Comparison of ENCODE assay signal across 10 cellular contexts in genomic region chr5:119332978-119333401, GRCh38. TPM values are rescaled to one million over a fixed set of nuclear protein-coding genes. Genes with fewer than 3 reads are reported as not detected.
DNase-seq lines count a peak whose midpoint lies in the region; ATAC-seq and TF ChIP-seq lines count a peak whose summit lies in the region.
"Had no signal": no experiment of that assay in that cellular context is flagged by ENCODE, and none has a peak within 500 bp of the region (broad histone marks: within the 10 kb centered on the region; RNA-seq: fewer than 3 reads in every experiment).

No MANE protein-coding gene starts in this region.

- H3K79me2 ChIP-seq in Loucy (ENCODE audit: insufficient read depth, low read length): peaks cover 90% of the 10 kb centered on the region

- peak overlapping the region; percentile 14 for H3K9ac ChIP-seq in Loucy (ENCODE audit: low read depth, low read length, poor library complexity, severe bottlenecking)

- H3K9me3 ChIP-seq in Loucy (ENCODE audit: insufficient read depth, low read depth, low read length): no peaks in the 10 kb centered on the region
- no peaks in the 10 kb centered on the region for H3K9me3 ChIP-seq in HAP-1

- peaks cover 17% of the 10 kb centered on the region for H4K20me1 ChIP-seq in Loucy (ENCODE audit: insufficient read depth, low read length, poor library complexity, severe bottlenecking)

- peak overlapping the region; percentile 73 to 95 (median 89) for H3K4me3 Mint-ChIP-seq in naive B cell

- in situ Hi-C loops in HAP-1 (cut with MboI; ENCODE audit: low sequenced_read_pairs): no loop called here

- H3F3A ChIP-seq in Loucy (ENCODE audit: low read depth): no peaks in the 10 kb centered on the region; the same call in 1 of the 2 replicates

- DNase-seq in naive B cell (no peak), left colon (no peak), head of caudate nucleus (no peak), HAP-1 (ENCODE audit: low spot score in 2 of 2) (no peak)
- no peak for DNase-seq in activated effector memory CD4-positive, alpha-beta T cell treated with Interleukin-2 at 50 U/mL for 16 hours
- DNase-seq: NCI-H1092 had no signal

- H3K27me3 Mint-ChIP-seq in naive B cell: no peaks in the 10 kb centered on the region

- intact Hi-C loops in left colon (cut with DNase I, micrococcal nuclease) (no loop called here), head of caudate nucleus (cut with DNase I) (no loop called here)

- no peaks in the 10 kb centered on the region for H3K9me2 ChIP-seq in Loucy (replicated peaks; ENCODE audit: low read depth, low read length)

- no peak overlapping the region for H3K4me3 ChIP-seq in Loucy (ENCODE audit: low read length, poor library complexity, severe bottlenecking)
- no peak overlapping the region for H3K4me3 ChIP-seq in HAP-1
- H3K4me3 ChIP-seq: lung had no signal

- ATAC-seq in GM18517 (IDR thresholded peaks at IDR 0.05; ENCODE audit: unreplicated experiment): peak; percentile 47
- ATAC-seq in GM21717 (IDR thresholded peaks at IDR 0.05; ENCODE audit: unreplicated experiment): peak; percentile 30
- ATAC-seq in naive B cell (ENCODE audit: low read depth in 2 of 2): peak; percentile 40 to 42
- no peak for ATAC-seq in left colon

- H3K9me3 Mint-ChIP-seq in naive B cell: no peaks in the 10 kb centered on the region

- H2AFZ ChIP-seq in Loucy (ENCODE audit: low read length): no peak overlapping the region

- H3K27me3 ChIP-seq in Loucy (ENCODE audit: insufficient read depth, low read length, poor library complexity, severe bottlenecking): no peaks in the 10 kb centered on the region
- no peaks in the 10 kb centered on the region for H3K27me3 ChIP-seq in HAP-1 (ENCODE audit: low read depth)

- no peak overlapping the region for H3K4me2 ChIP-seq in Loucy (ENCODE audit: low read depth, low read length, poor library complexity, severe bottlenecking)

- peaks cover 88 to 97% (median 92%) of the 10 kb centered on the region in 3 donors for H3K4me1 Mint-ChIP-seq in naive B cell

- H3K27ac Mint-ChIP-seq in naive B cell: peak overlapping the region; percentile 83 to 95 (median 94)

- peaks cover 64% of the 10 kb centered on the region for H3K4me1 ChIP-seq in Loucy (ENCODE audit: insufficient read depth, low read length, poor library complexity, severe bottlenecking)
- H3K4me1 ChIP-seq in HAP-1: peaks cover 7% of the 10 kb centered on the region; the same call in 1 of the 2 replicates

- peaks cover 0 to 12% of the 10 kb centered on the region in 2 donors for H3K36me3 Mint-ChIP-seq in naive B cell

- TF ChIP-seq CTCF in Loucy (conservative IDR thresholded peaks at IDR 0.05; ENCODE audit: low read length): no peak

- H3K36me3 ChIP-seq in Loucy (ENCODE audit: insufficient read depth, low read length) (no peaks in the 10 kb centered on the region), HAP-1 (replicated peaks) (no peaks in the 10 kb centered on the region)

RNA-seq across cellular contexts. Expression of gene TNFAIP8, which starts 22.8 kb away (rescaled TPM):
- 100 to 1,000 TPM; 224 to 432 (median 315) TPM for polyA plus RNA-seq in naive B cell (ENCODE audit: low read depth in 6 of 6)
- total RNA-seq in left colon: 10 to 100 TPM in 1 of 2 donors, 1 to 10 TPM in 1; 7.0 to 11.8 TPM
